1 cellular context compared by ENCODE assay signal in the genomic region with DNA sequence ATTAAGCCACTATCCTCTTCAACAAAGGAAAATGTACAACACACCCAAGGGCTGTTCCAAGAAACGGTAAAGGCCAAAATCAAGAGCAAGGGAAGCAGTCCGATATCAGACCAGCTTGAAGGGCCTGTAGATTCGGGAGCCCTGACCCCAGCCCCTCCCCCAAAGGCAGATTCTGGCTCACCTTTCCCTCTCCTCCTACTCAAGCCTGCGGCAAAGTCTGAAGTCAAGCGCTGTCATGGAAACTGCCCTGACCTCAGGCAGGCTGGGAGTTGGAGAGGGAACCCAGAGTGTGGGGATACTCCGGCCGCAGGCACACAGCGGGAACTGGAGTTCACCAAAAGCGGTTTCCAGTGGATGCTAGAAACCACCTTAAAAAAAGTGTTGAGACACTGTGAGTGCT.
TF ChIP-seq lines count a peak whose summit lies in the region.

No MANE protein-coding gene starts in this region.

TF ChIP-seq in SK-N-SH treated with all-trans-retinoic acid at 6 μM for 48 hours, 23 proteins besides CTCF, POLR2A, EP300 and RAD21 (continued from another document):
- TF ChIP-seq PPARA (CRISPR knock-in tag; IDR thresholded peaks at IDR 0.05; ENCODE audit: borderline replicate concordance) (no peak), CSDC2 (CRISPR knock-in tag; IDR thresholded peaks at IDR 0.05) (no peak), TCF4 (CRISPR knock-in tag; IDR thresholded peaks at IDR 0.05; ENCODE audit: borderline replicate concordance) (no peak), BACH2 (CRISPR knock-in tag; IDR thresholded peaks at IDR 0.05; ENCODE audit: borderline replicate concordance) (no peak), ARNTL (CRISPR knock-in tag; IDR thresholded peaks at IDR 0.05; ENCODE audit: borderline replicate concordance, low read depth) (no peak), ZNF70 (CRISPR knock-in tag; IDR thresholded peaks at IDR 0.05) (no peak), SNAI2 (CRISPR knock-in tag; IDR thresholded peaks at IDR 0.05) (no peak), TOX (CRISPR knock-in tag; IDR thresholded peaks at IDR 0.05; ENCODE audit: borderline replicate concordance) (no peak), GLIS3 (CRISPR knock-in tag; IDR thresholded peaks at IDR 0.05) (no peak), RARB (CRISPR knock-in tag; IDR thresholded peaks at IDR 0.05) (no peak), ZNF8 (CRISPR knock-in tag; IDR thresholded peaks at IDR 0.05) (no peak)
- TF ChIP-seq, protein P1, sequence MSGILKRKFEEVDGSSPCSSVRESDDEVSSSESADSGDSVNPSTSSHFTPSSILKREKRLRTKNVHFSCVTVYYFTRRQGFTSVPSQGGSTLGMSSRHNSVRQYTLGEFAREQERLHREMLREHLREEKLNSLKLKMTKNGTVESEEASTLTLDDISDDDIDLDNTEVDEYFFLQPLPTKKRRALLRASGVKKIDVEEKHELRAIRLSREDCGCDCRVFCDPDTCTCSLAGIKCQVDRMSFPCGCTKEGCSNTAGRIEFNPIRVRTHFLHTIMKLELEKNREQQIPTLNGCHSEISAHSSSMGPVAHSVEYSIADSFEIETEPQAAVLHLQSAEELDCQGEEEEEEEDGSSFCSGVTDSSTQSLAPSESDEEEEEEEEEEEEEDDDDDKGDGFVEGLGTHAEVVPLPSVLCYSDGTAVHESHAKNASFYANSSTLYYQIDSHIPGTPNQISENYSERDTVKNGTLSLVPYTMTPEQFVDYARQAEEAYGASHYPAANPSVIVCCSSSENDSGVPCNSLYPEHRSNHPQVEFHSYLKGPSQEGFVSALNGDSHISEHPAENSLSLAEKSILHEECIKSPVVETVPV (CRISPR knock-in tag; IDR thresholded peaks at IDR 0.05): no peak
